20 cellular contexts compared by ENCODE assay signal in genomic region chr5:135913713-135914626, GRCh38. TPM values are rescaled to one million over a fixed set of nuclear protein-coding genes. Genes with fewer than 3 reads are reported as not detected.
DNase-seq lines count a peak whose midpoint lies in the region; ATAC-seq lines count a peak whose summit lies in the region.
"Had no signal": no experiment of that assay in that cellular context is flagged by ENCODE, and none has a peak within 500 bp of the region (broad histone marks: within the 10 kb centered on the region; RNA-seq: fewer than 3 reads in every experiment).

No MANE protein-coding gene starts in this region.

- ATAC-seq in activated CD8-positive, alpha-beta memory T cell treated with anti-CD3 and anti-CD28 coated beads, Interleukin-2, amount 10 ng/mL, durations not matched to agents 7 days and 5 days, result peak; percentile 74
- peak; percentile 24 for ATAC-seq in naive thymus-derived CD4-positive, alpha-beta T cell
- ATAC-seq in GM19035 (IDR thresholded peaks at IDR 0.05; ENCODE audit: unreplicated experiment) (no peak), HG02870 (IDR thresholded peaks at IDR 0.05; ENCODE audit: unreplicated experiment) (no peak), left cardiac atrium (no peak)

- H3K27ac Mint-ChIP-seq in activated CD8-positive, alpha-beta memory T cell treated with anti-CD3 and anti-CD28 coated beads, Interleukin-2, amount 10 ng/mL, durations not matched to agents 7 days and 5 days, result no peak overlapping the region
- H3K27ac Mint-ChIP-seq in activated CD4-positive, alpha-beta memory T cell treated with anti-CD3 and anti-CD28 coated beads for 36 hours, result no peak overlapping the region
- no peak overlapping the region for H3K27ac Mint-ChIP-seq in naive thymus-derived CD4-positive, alpha-beta T cell

- peaks cover 35% of the 10 kb centered on the region for H3K4me1 Mint-ChIP-seq in activated CD8-positive, alpha-beta memory T cell treated with anti-CD3 and anti-CD28 coated beads, Interleukin-2, amount 10 ng/mL, durations not matched to agents 7 days and 5 days
- peaks cover 25% of the 10 kb centered on the region for H3K4me1 Mint-ChIP-seq in activated CD4-positive, alpha-beta memory T cell treated with anti-CD3 and anti-CD28 coated beads for 36 hours (ENCODE audit: low read depth)
- peaks cover 0 to 3% (median 0%) of the 10 kb centered on the region in 7 donors for H3K4me1 Mint-ChIP-seq in naive thymus-derived CD4-positive, alpha-beta T cell

- intact Hi-C loops in activated CD4-positive, alpha-beta memory T cell treated with anti-CD3 and anti-CD28 coated beads for 36 hours (cut with micrococcal nuclease), result loop anchor here (1.0 kb wide), 2 partner anchors 123 to 227 kb away; no protein-coding TSS in a partner anchor
- intact Hi-C loops in naive thymus-derived CD4-positive, alpha-beta T cell (cut with micrococcal nuclease), result no loop called here
- intact Hi-C loops in left cardiac atrium (cut with DNase I), result no loop called here

- no peaks in the 10 kb centered on the region for H3K36me3 ChIP-seq in naive thymus-derived CD4-positive, alpha-beta T cell (ENCODE audit: control insufficient read depth in 2 of 3, insufficient read depth in 3 of 3, low read length in 3 of 3)
- H3K36me3 ChIP-seq: MG63 had no signal

- CTCF ChIA-PET in activated CD8-positive, alpha-beta memory T cell treated with anti-CD3 and anti-CD28 coated beads, Interleukin-2, amount 10 ng/mL, durations not matched to agents 7 days and 5 days (lab: Charles Lee), result no interaction called here
- CTCF ChIA-PET in activated CD4-positive, alpha-beta memory T cell treated with anti-CD3 and anti-CD28 coated beads for 36 hours (lab: Charles Lee), result interaction anchor here (0.8 to 3.6 kb wide), 3 partner anchors 22 to 169 kb away, joined by 3 to 22 read pairs (median 5); no protein-coding TSS in a partner anchor
- CTCF ChIA-PET in naive thymus-derived CD4-positive, alpha-beta T cell (lab: Charles Lee), result no interaction called here

- H3K4me3 ChIP-seq in naive thymus-derived CD4-positive, alpha-beta T cell (ENCODE audit: low read length), result no peak overlapping the region
- H3K4me3 ChIP-seq: MG63, PC-9 had no signal

- H3K9me3 Mint-ChIP-seq in activated CD8-positive, alpha-beta memory T cell treated with anti-CD3 and anti-CD28 coated beads, Interleukin-2, amount 10 ng/mL, durations not matched to agents 7 days and 5 days (ENCODE audit: low read depth), result no peaks in the 10 kb centered on the region
- H3K9me3 Mint-ChIP-seq in activated CD4-positive, alpha-beta memory T cell treated with anti-CD3 and anti-CD28 coated beads for 36 hours, result no peaks in the 10 kb centered on the region
- peaks cover 0 to 4% (median 0%) of the 10 kb centered on the region in 11 donors for H3K9me3 Mint-ChIP-seq in naive thymus-derived CD4-positive, alpha-beta T cell

- H3K36me3 Mint-ChIP-seq in activated CD8-positive, alpha-beta memory T cell treated with anti-CD3 and anti-CD28 coated beads, Interleukin-2, amount 10 ng/mL, durations not matched to agents 7 days and 5 days, result no peaks in the 10 kb centered on the region
- no peaks in the 10 kb centered on the region for H3K36me3 Mint-ChIP-seq in activated CD4-positive, alpha-beta memory T cell treated with anti-CD3 and anti-CD28 coated beads for 36 hours
- peaks cover 0 to 4% (median 0%) of the 10 kb centered on the region in 5 donors for H3K36me3 Mint-ChIP-seq in naive thymus-derived CD4-positive, alpha-beta T cell

- H3K27me3 Mint-ChIP-seq in activated CD8-positive, alpha-beta memory T cell treated with anti-CD3 and anti-CD28 coated beads, Interleukin-2, amount 10 ng/mL, durations not matched to agents 7 days and 5 days, result peaks cover 75% of the 10 kb centered on the region
- peaks cover 54% of the 10 kb centered on the region for H3K27me3 Mint-ChIP-seq in activated CD4-positive, alpha-beta memory T cell treated with anti-CD3 and anti-CD28 coated beads for 36 hours
- H3K27me3 Mint-ChIP-seq in naive thymus-derived CD4-positive, alpha-beta T cell, result peaks cover 38 to 55% (median 54%) of the 10 kb centered on the region in 5 donors

- no peaks in the 10 kb centered on the region for H3K9me3 ChIP-seq in naive thymus-derived CD4-positive, alpha-beta T cell (ENCODE audit: control insufficient read depth in 2 of 3, low read length in 3 of 3)
- H3K9me3 ChIP-seq: MG63 had no signal

- no peak overlapping the region for H3K4me3 Mint-ChIP-seq in activated CD8-positive, alpha-beta memory T cell treated with anti-CD3 and anti-CD28 coated beads, Interleukin-2, amount 10 ng/mL, durations not matched to agents 7 days and 5 days
- no peak overlapping the region for H3K4me3 Mint-ChIP-seq in activated CD4-positive, alpha-beta memory T cell treated with anti-CD3 and anti-CD28 coated beads for 36 hours
- no peak overlapping the region for H3K4me3 Mint-ChIP-seq in naive thymus-derived CD4-positive, alpha-beta T cell

- no peaks in the 10 kb centered on the region for H3K27me3 ChIP-seq in naive thymus-derived CD4-positive, alpha-beta T cell (ENCODE audit: control insufficient read depth in 2 of 2, insufficient read depth in 2 of 2, low read length in 2 of 2)

- DNase-seq in activated CD8-positive, alpha-beta memory T cell treated with anti-CD3 and anti-CD28 coated beads, Interleukin-2, amount 10 ng/mL, durations not matched to agents 7 days and 5 days, result peak; percentile 65
- DNase-seq in activated CD8-positive, alpha-beta memory T cell treated with anti-CD3 and anti-CD28 coated beads, Interleukin-2, amount 50 U/mL, for 4 hours, result no peak
- DNase-seq in ELR (ENCODE audit: low read depth) (peak; percentile 45), left cardiac atrium (no peak)
- DNase-seq in activated CD4-positive, alpha-beta memory T cell treated with anti-CD3 and anti-CD28 coated beads for 36 hours, result peak; percentile 39
- no peak for DNase-seq in naive thymus-derived CD4-positive, alpha-beta T cell
- DNase-seq: C1 segment of cervical spinal cord, Karpas-422, MG63, NCI-H1092, NCI-H146, NCI-H2081, NCI-H748 treated with DMSO at 0.1 percent for 48 hours, PC-9 had no signal

- POLR2A ChIA-PET in activated CD4-positive, alpha-beta memory T cell treated with anti-CD3 and anti-CD28 coated beads for 36 hours (lab: Charles Lee), result interaction anchor here (1.0 to 2.4 kb wide), 2 partner anchors 18 to 23 kb away, joined by 4 to 16 read pairs; partner anchors contain the start of gene IL9
- POLR2A ChIA-PET in naive thymus-derived CD4-positive, alpha-beta T cell (lab: Charles Lee), result no interaction called here

- H3K27ac ChIP-seq in naive thymus-derived CD4-positive, alpha-beta T cell (ENCODE audit: low read depth, low read length), result no peak overlapping the region
- H3K27ac ChIP-seq: PC-9 had no signal

- peaks cover 0 to 10% of the 10 kb centered on the region in 2 donors for H3K4me1 ChIP-seq in naive thymus-derived CD4-positive, alpha-beta T cell (ENCODE audit: control insufficient read depth in 2 of 2, insufficient read depth in 2 of 2, low read length in 2 of 2)

RNA-seq across cellular contexts. Expression of gene IL9, which starts 18.3 kb away (rescaled TPM):
- total RNA-seq in activated CD8-positive, alpha-beta memory T cell treated with anti-CD3 and anti-CD28 coated beads, Interleukin-2, amount 10 ng/mL, durations not matched to agents 7 days and 5 days, result not detected
- 100 to 1,000 TPM; 123 to 136 TPM for total RNA-seq in activated CD4-positive, alpha-beta memory T cell treated with anti-CD3 and anti-CD28 coated beads for 36 hours
- under 1 TPM in 1 of 5 experiments, not detected in 4; 0.70 TPM for total RNA-seq in naive thymus-derived CD4-positive, alpha-beta T cell
- not detected for polyA plus RNA-seq in naive thymus-derived CD4-positive, alpha-beta T cell
- not detected for total RNA-seq in left cardiac atrium
- total RNA-seq: A673, Daoy, H1, NCI-H460, PC-9 had no signal
- polyA plus RNA-seq: H1 had no signal

RNA-seq across cellular contexts. Expression of gene LECT2, which starts 40.8 kb away (rescaled TPM):
- not detected for total RNA-seq in activated CD8-positive, alpha-beta memory T cell treated with anti-CD3 and anti-CD28 coated beads, Interleukin-2, amount 10 ng/mL, durations not matched to agents 7 days and 5 days
- total RNA-seq in activated CD4-positive, alpha-beta memory T cell treated with anti-CD3 and anti-CD28 coated beads for 36 hours, result not detected
- not detected for total RNA-seq in naive thymus-derived CD4-positive, alpha-beta T cell
- polyA plus RNA-seq in naive thymus-derived CD4-positive, alpha-beta T cell, result not detected
- total RNA-seq in left cardiac atrium, result not detected
- total RNA-seq: A673, Daoy, H1, NCI-H460, PC-9 had no signal
- polyA plus RNA-seq: H1 had no signal

Comparison
In these comparisons a context has a peak if more than half of its experiments do, and no peak if none do; other contexts are left out.
1. DNase-seq: peak in activated CD8-positive, alpha-beta memory T cell treated with anti-CD3 and anti-CD28 coated beads, Interleukin-2, amount 10 ng/mL, durations not matched to agents 7 days and 5 days (single experiment), ELR (single experiment) and activated CD4-positive, alpha-beta memory T cell treated with anti-CD3 and anti-CD28 coated beads for 36 hours (single experiment); none in activated CD8-positive, alpha-beta memory T cell treated with anti-CD3 and anti-CD28 coated beads, Interleukin-2, amount 50 U/mL, for 4 hours (single experiment), naive thymus-derived CD4-positive, alpha-beta T cell (0 of 9) and left cardiac atrium (single experiment).
2. ATAC-seq: peak in activated CD8-positive, alpha-beta memory T cell treated with anti-CD3 and anti-CD28 coated beads, Interleukin-2, amount 10 ng/mL, durations not matched to agents 7 days and 5 days (single experiment) and naive thymus-derived CD4-positive, alpha-beta T cell (single experiment); none in GM19035 (single experiment), HG02870 (single experiment) and left cardiac atrium (0 of 2).
3. RNA of gene IL9, which starts 18.3 kb away (total RNA-seq): 123 to 136 TPM in activated CD4-positive, alpha-beta memory T cell treated with anti-CD3 and anti-CD28 coated beads for 36 hours; not detected in activated CD8-positive, alpha-beta memory T cell treated with anti-CD3 and anti-CD28 coated beads, Interleukin-2, amount 10 ng/mL, durations not matched to agents 7 days and 5 days, 0.70 TPM in naive thymus-derived CD4-positive, alpha-beta T cell and not detected in left cardiac atrium; every median in the first group is over 10 times any median in the second.